25 cellular contexts compared by ENCODE assay signal in genomic region chr18:63202814-63203213, GRCh38.
DNase-seq lines count a peak whose midpoint lies in the region; ATAC-seq lines count a peak whose summit lies in the region.
"Had no signal": no experiment of that assay in that cellular context is flagged by ENCODE, and none has a peak within 500 bp of the region (broad histone marks: within the 10 kb centered on the region; RNA-seq: fewer than 3 reads in every experiment).

No MANE protein-coding gene starts in this region.

- no peaks in the 10 kb centered on the region for H3K36me3 Mint-ChIP-seq in activated naive CD4-positive, alpha-beta T cell treated with anti-CD3 and anti-CD28 coated beads for 36 hours (ENCODE audit: low read depth)
- peaks cover 11% of the 10 kb centered on the region for H3K36me3 Mint-ChIP-seq in activated naive CD8-positive, alpha-beta T cell treated with anti-CD3 and anti-CD28 coated beads, Interleukin-2, amount 50 U/mL, for 24 hours (ENCODE audit: low read depth)
- peaks cover 31% of the 10 kb centered on the region for H3K36me3 Mint-ChIP-seq in stimulated activated effector memory CD8-positive, alpha-beta T cell treated with anti-CD3 and anti-CD28 coated beads, Interleukin-12 subunit alpha, Interleukin-12 subunit beta, amount 100 ng/mL, for 72 hours

- H3K9me3 ChIP-seq in KOPT-K1 (ENCODE audit: insufficient read depth, low read length, poor library complexity, severe bottlenecking) = no peaks in the 10 kb centered on the region
- H3K9me3 ChIP-seq: lower lobe of right lung, Peyer's patch, prostate gland, upper lobe of right lung had no signal

- peak overlapping the region; percentile 90 for H3K27ac ChIP-seq in KOPT-K1 (ENCODE audit: low read depth, low read length, poor library complexity, severe bottlenecking)
- H3K27ac ChIP-seq: C4-2B, lower lobe of right lung, Peyer's patch, upper lobe of right lung had no signal

- H3K4me3 Mint-ChIP-seq in activated naive CD4-positive, alpha-beta T cell treated with anti-CD3 and anti-CD28 coated beads for 36 hours = no peak overlapping the region
- no peak overlapping the region for H3K4me3 Mint-ChIP-seq in activated naive CD8-positive, alpha-beta T cell treated with anti-CD3 and anti-CD28 coated beads, Interleukin-2, amount 50 U/mL, for 24 hours
- peak overlapping the region; percentile 6 for H3K4me3 Mint-ChIP-seq in stimulated activated effector memory CD8-positive, alpha-beta T cell treated with anti-CD3 and anti-CD28 coated beads, Interleukin-12 subunit alpha, Interleukin-12 subunit beta, amount 100 ng/mL, for 72 hours
- H3K4me3 Mint-ChIP-seq: dendritic cell treated with granulocyte-macrophage colony-stimulating factor and Interleukin-4, amounts not matched to agents 40 ng/mL and 50 ng/mL, for 4 days had no signal

- H3K4me1 Mint-ChIP-seq in activated naive CD4-positive, alpha-beta T cell treated with anti-CD3 and anti-CD28 coated beads for 36 hours (ENCODE audit: low read depth) = peaks cover 56% of the 10 kb centered on the region
- peaks cover 67% of the 10 kb centered on the region for H3K4me1 Mint-ChIP-seq in activated naive CD8-positive, alpha-beta T cell treated with anti-CD3 and anti-CD28 coated beads, Interleukin-2, amount 50 U/mL, for 24 hours
- peaks cover 54% of the 10 kb centered on the region for H3K4me1 Mint-ChIP-seq in stimulated activated effector memory CD8-positive, alpha-beta T cell treated with anti-CD3 and anti-CD28 coated beads, Interleukin-12 subunit alpha, Interleukin-12 subunit beta, amount 100 ng/mL, for 72 hours

- CTCF ChIA-PET in activated naive CD4-positive, alpha-beta T cell treated with anti-CD3 and anti-CD28 coated beads for 36 hours (lab: Charles Lee) = no interaction called here

- no peaks in the 10 kb centered on the region for H3K9me3 Mint-ChIP-seq in activated naive CD4-positive, alpha-beta T cell treated with anti-CD3 and anti-CD28 coated beads for 36 hours
- no peaks in the 10 kb centered on the region for H3K9me3 Mint-ChIP-seq in activated naive CD8-positive, alpha-beta T cell treated with anti-CD3 and anti-CD28 coated beads, Interleukin-2, amount 50 U/mL, for 24 hours
- H3K9me3 Mint-ChIP-seq in stimulated activated effector memory CD8-positive, alpha-beta T cell treated with anti-CD3 and anti-CD28 coated beads, Interleukin-12 subunit alpha, Interleukin-12 subunit beta, amount 100 ng/mL, for 72 hours = no peaks in the 10 kb centered on the region
- H3K9me3 Mint-ChIP-seq: dendritic cell treated with granulocyte-macrophage colony-stimulating factor and Interleukin-4, amounts not matched to agents 40 ng/mL and 50 ng/mL, for 4 days had no signal

- no peak for ATAC-seq in activated naive CD8-positive, alpha-beta T cell treated with anti-CD3 and anti-CD28 coated beads, Interleukin-2, amount 50 U/mL, for 24 hours
- ATAC-seq in stimulated activated effector memory CD8-positive, alpha-beta T cell treated with anti-CD3 and anti-CD28 coated beads, Interleukin-12 subunit alpha, Interleukin-12 subunit beta, amount 100 ng/mL, for 72 hours = no peak
- no peak for ATAC-seq in HG03354 (IDR thresholded peaks at IDR 0.05; ENCODE audit: poor library complexity, severe bottlenecking, unreplicated experiment)
- ATAC-seq in HG03460 (IDR thresholded peaks at IDR 0.05; ENCODE audit: unreplicated experiment) = no peak
- ATAC-seq: lower lobe of right lung, upper lobe of right lung had no signal

- H3K36me3 ChIP-seq in KOPT-K1 (ENCODE audit: insufficient read depth, low read length) = no peaks in the 10 kb centered on the region
- H3K36me3 ChIP-seq: lower lobe of right lung, Peyer's patch, prostate gland, upper lobe of right lung had no signal

- peak overlapping the region; percentile 33 for H3K27ac Mint-ChIP-seq in activated naive CD4-positive, alpha-beta T cell treated with anti-CD3 and anti-CD28 coated beads for 36 hours
- peak overlapping the region; percentile 11 for H3K27ac Mint-ChIP-seq in activated naive CD8-positive, alpha-beta T cell treated with anti-CD3 and anti-CD28 coated beads, Interleukin-2, amount 50 U/mL, for 24 hours
- H3K27ac Mint-ChIP-seq in stimulated activated effector memory CD8-positive, alpha-beta T cell treated with anti-CD3 and anti-CD28 coated beads, Interleukin-12 subunit alpha, Interleukin-12 subunit beta, amount 100 ng/mL, for 72 hours = peak overlapping the region; percentile 99
- H3K27ac Mint-ChIP-seq: dendritic cell treated with granulocyte-macrophage colony-stimulating factor and Interleukin-4, amounts not matched to agents 40 ng/mL and 50 ng/mL, for 4 days had no signal

- intact Hi-C loops in activated naive CD4-positive, alpha-beta T cell treated with anti-CD3 and anti-CD28 coated beads for 36 hours (cut with micrococcal nuclease) = no loop called here

- no peak for DNase-seq in activated naive CD4-positive, alpha-beta T cell treated with anti-CD3 and anti-CD28 coated beads for 36 hours
- DNase-seq in activated naive CD4-positive, alpha-beta T cell (lab: John Stamatoyannopoulos, UW) = no peak
- no peak for DNase-seq in activated naive CD8-positive, alpha-beta T cell treated with anti-CD3 and anti-CD28 coated beads, Interleukin-2, amount 50 U/mL, for 24 hours
- no peak for DNase-seq in stimulated activated effector memory CD8-positive, alpha-beta T cell treated with anti-CD3 and anti-CD28 coated beads, Interleukin-12 subunit alpha, Interleukin-12 subunit beta, amount 100 ng/mL, for 72 hours (ENCODE audit: low spot score in 2 of 2)
- no peak for DNase-seq in GM19240 (ENCODE audit: insufficient read length, low spot score)
- DNase-seq: ACHN; activated CD4-positive, alpha-beta T cell treated with anti-CD3 and anti-CD28 coated beads for 4 hours; activated CD8-positive, alpha-beta memory T cell treated with anti-CD3 and anti-CD28 coated beads, Interleukin-2, amount 50 U/mL, for 4 hours; aorta; HCEC 1CT; kidney glomerular epithelial cell; lower lobe of right lung; NCI-H1092 treated with DMSO at 0.1 percent for 48 hours; NCI-H1930; NCI-H526 treated with DMSO at 0.1 percent for 48 hours; Peyer's patch; SIG-M5; stimulated activated CD8-positive, alpha-beta memory T cell treated with anti-CD3 and anti-CD28 coated beads, Interleukin-4, amount 100 ng/mL, for 48 hours; upper lobe of right lung had no signal

- H3K27me3 Mint-ChIP-seq in activated naive CD4-positive, alpha-beta T cell treated with anti-CD3 and anti-CD28 coated beads for 36 hours (ENCODE audit: low read depth) = no peaks in the 10 kb centered on the region
- no peaks in the 10 kb centered on the region for H3K27me3 Mint-ChIP-seq in activated naive CD8-positive, alpha-beta T cell treated with anti-CD3 and anti-CD28 coated beads, Interleukin-2, amount 50 U/mL, for 24 hours

Comparison
In these comparisons a context has a peak if more than half of its experiments do, and no peak if none do; other contexts are left out.
1. H3K27ac Mint-ChIP-seq: peak in every context shown above with its lines; median percentile 99 in stimulated activated effector memory CD8-positive, alpha-beta T cell treated with anti-CD3 and anti-CD28 coated beads, Interleukin-12 subunit alpha, Interleukin-12 subunit beta, amount 100 ng/mL, for 72 hours; 33 in activated naive CD4-positive, alpha-beta T cell treated with anti-CD3 and anti-CD28 coated beads for 36 hours; 11 in activated naive CD8-positive, alpha-beta T cell treated with anti-CD3 and anti-CD28 coated beads, Interleukin-2, amount 50 U/mL, for 24 hours.